Comparison of ENCODE assay signal across 10 cellular contexts in the genomic region with DNA sequence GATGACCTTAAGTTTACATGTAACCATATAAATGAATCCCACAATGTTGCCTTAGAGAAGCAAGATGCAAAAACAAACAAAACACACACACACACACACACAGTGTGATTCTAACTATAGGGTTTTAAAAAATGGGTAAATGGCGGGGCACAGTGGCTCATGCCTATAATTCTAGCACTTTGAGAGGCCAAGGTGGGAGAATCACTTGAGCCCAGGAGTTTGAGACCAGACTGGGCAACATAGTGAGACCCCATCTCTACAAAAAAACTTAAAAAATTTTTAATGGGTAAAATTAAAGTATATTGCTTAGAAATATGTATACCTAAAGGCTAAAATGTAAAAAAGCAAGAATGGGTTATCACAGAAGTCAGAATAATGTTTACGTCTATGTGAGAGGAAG. TPM values are rescaled to one million over a fixed set of nuclear protein-coding genes. Genes with fewer than 3 reads are reported as not detected.
"Had no signal": no experiment of that assay in that cellular context is flagged by ENCODE, and none has a peak within 500 bp of the region (broad histone marks: within the 10 kb centered on the region; RNA-seq: fewer than 3 reads in every experiment).

No MANE protein-coding gene starts in this region.

- H2AFZ ChIP-seq: GM23248 had no signal

- DNase-seq: GM23248, GOT3, H7, HFFc6, IMR-90 had no signal

- H3K4me3 ChIP-seq: GM23248, HAP-1 had no signal

- H3K4me3 Mint-ChIP-seq: HFFc6 had no signal

- H3K4me1 ChIP-seq: HAP-1 had no signal

- H3K4me2 ChIP-seq: KMS-11 had no signal

- H3K9ac ChIP-seq: GM23248, KMS-11 had no signal

- H3K27ac Mint-ChIP-seq: HFFc6 had no signal

- FAIRE-seq: HTR-8/SVneo had no signal

- H3K9me3 Mint-ChIP-seq: HFFc6 had no signal

- ATAC-seq: HCT116 had no signal

- H3K9me3 ChIP-seq: HAP-1 had no signal

- H3K36me3 ChIP-seq: HAP-1 had no signal

- H3K27ac ChIP-seq: GM23248, KMS-11 had no signal

RNA-seq across cellular contexts. Expression of a gene that starts 15.8 kb away (rescaled TPM):
- total RNA-seq: GM23248, HFFc6, HT-29, IMR-90 had no signal
- polyA plus RNA-seq: GM23248, IMR-90 had no signal
